ENCODE assay signal across 1 cellular context in genomic region chr16:59330030-59330670, GRCh38.
TF ChIP-seq lines count a peak whose summit lies in the region.

No MANE protein-coding gene starts in this region.

TF ChIP-seq in GM23338, 12 proteins besides CTCF, POLR2A, EP300 and RAD21:
- TF ChIP-seq REST (IDR thresholded peaks at IDR 0.05; ENCODE audit: unreplicated experiment) = no peak
- TF ChIP-seq CREB1 (CRISPR knock-in tag; IDR thresholded peaks at IDR 0.05; ENCODE audit: low read depth) = no peak
- TF ChIP-seq EZH2 (IDR thresholded peaks at IDR 0.05; ENCODE audit: low read depth, unreplicated experiment) = no peak
- no peak for TF ChIP-seq EZH2phosphoT487 (IDR thresholded peaks at IDR 0.05; ENCODE audit: unreplicated experiment)
- no peak for TF ChIP-seq ETS1 (IDR thresholded peaks at IDR 0.05)
- no peak for TF ChIP-seq ZNF331 (CRISPR knock-in tag; IDR thresholded peaks at IDR 0.05; ENCODE audit: low read depth)
- no peak for TF ChIP-seq ZNF114 (CRISPR knock-in tag; IDR thresholded peaks at IDR 0.05)
- no peak for TF ChIP-seq ZNF462 (CRISPR knock-in tag; IDR thresholded peaks at IDR 0.05)
- no peak for TF ChIP-seq JUNB (IDR thresholded peaks at IDR 0.05; ENCODE audit: unreplicated experiment)
- no peak for TF ChIP-seq NANOG (IDR thresholded peaks at IDR 0.05; ENCODE audit: borderline replicate concordance)
